In genomic region chr15:100642217-100642949, GRCh38 we compare ENCODE assay signal across 13 cellular contexts. TPM values are rescaled to one million over a fixed set of nuclear protein-coding genes. Genes with fewer than 3 reads are reported as not detected.
DNase-seq lines count a peak whose midpoint lies in the region; ATAC-seq and TF ChIP-seq lines count a peak whose summit lies in the region.
"Had no signal": no experiment of that assay in that cellular context is flagged by ENCODE, and none has a peak within 500 bp of the region (broad histone marks: within the 10 kb centered on the region; RNA-seq: fewer than 3 reads in every experiment).

No MANE protein-coding gene starts in this region.

- intact Hi-C loops in right lobe of liver (cut with DNase I) (no loop called here), Right ventricle myocardium inferior (cut with DNase I) (no loop called here)

- DNase-seq in HL-60 (ENCODE audit: low read depth in 1 of 2, low spot score in 1 of 2): no peak
- peak; percentile 37 for DNase-seq in choroid plexus epithelial cell (ENCODE audit: low read depth)
- DNase-seq in right lobe of liver: no peak
- no peak for DNase-seq in stimulated activated effector memory CD8-positive, alpha-beta T cell treated with anti-CD3 and anti-CD28 coated beads, Interleukin-12 subunit alpha, Interleukin-12 subunit beta, amount 100 ng/mL, for 72 hours (ENCODE audit: low spot score in 2 of 2)
- DNase-seq in Right ventricle myocardium inferior (ENCODE audit: missing footprints): no peak
- DNase-seq in stimulated activated naive CD8-positive, alpha-beta T cell treated with anti-CD3 and anti-CD28 coated beads, Interleukin-15, Interleukin-2, amounts not matched to agents 100 U/mL and 50 U/mL, for 24 hours: no peak
- DNase-seq in activated CD4-positive, alpha-beta memory T cell treated with anti-CD3 and anti-CD28 coated beads, Interleukin-2, amount 10 ng/mL, durations not matched to agents 7 days and 5 days: no peak
- DNase-seq in endothelial cell (ENCODE audit: low spot score): no peak
- DNase-seq: BE2C, GM23248 had no signal

- peaks cover 0 to 12% (median 0%) of the 10 kb centered on the region in 4 donors for H3K4me1 ChIP-seq in right lobe of liver
- H3K4me1 ChIP-seq: A549, BE2C had no signal

- H3K4me3 Mint-ChIP-seq in stimulated activated effector memory CD8-positive, alpha-beta T cell treated with anti-CD3 and anti-CD28 coated beads, Interleukin-12 subunit alpha, Interleukin-12 subunit beta, amount 100 ng/mL, for 72 hours: no peak overlapping the region
- H3K4me3 Mint-ChIP-seq in activated CD4-positive, alpha-beta memory T cell treated with anti-CD3 and anti-CD28 coated beads, Interleukin-2, amount 10 ng/mL, durations not matched to agents 7 days and 5 days: no peak overlapping the region
- H3K4me3 Mint-ChIP-seq in endothelial cell (ENCODE audit: unreplicated experiment): no peak overlapping the region

- H3K9me3 ChIP-seq in right lobe of liver: no peaks in the 10 kb centered on the region
- H3K9me3 ChIP-seq: A549, BE2C had no signal

- H3K27me3 ChIP-seq in HL-60 (ENCODE audit: insufficient read depth, poor library complexity, severe bottlenecking) (no peaks in the 10 kb centered on the region), right lobe of liver (no peaks in the 10 kb centered on the region)
- H3K27me3 ChIP-seq: BE2C had no signal

- no peaks in the 10 kb centered on the region for H3K9me3 Mint-ChIP-seq in stimulated activated effector memory CD8-positive, alpha-beta T cell treated with anti-CD3 and anti-CD28 coated beads, Interleukin-12 subunit alpha, Interleukin-12 subunit beta, amount 100 ng/mL, for 72 hours
- no peaks in the 10 kb centered on the region for H3K9me3 Mint-ChIP-seq in activated CD4-positive, alpha-beta memory T cell treated with anti-CD3 and anti-CD28 coated beads, Interleukin-2, amount 10 ng/mL, durations not matched to agents 7 days and 5 days
- H3K9me3 Mint-ChIP-seq in endothelial cell (ENCODE audit: unreplicated experiment): no peaks in the 10 kb centered on the region

- CTCF ChIA-PET in activated CD4-positive, alpha-beta memory T cell treated with anti-CD3 and anti-CD28 coated beads, Interleukin-2, amount 10 ng/mL, durations not matched to agents 7 days and 5 days (lab: Charles Lee): no interaction called here

- no peak overlapping the region for H3K4me3 ChIP-seq in HL-60 (replicated peaks; ENCODE audit: insufficient read depth, low read length)
- H3K4me3 ChIP-seq in choroid plexus epithelial cell (ENCODE audit: low read depth, low read length): no peak overlapping the region
- no peak overlapping the region for H3K4me3 ChIP-seq in right lobe of liver
- H3K4me3 ChIP-seq: A549, GM23248 had no signal

- H3K4me1 Mint-ChIP-seq in stimulated activated effector memory CD8-positive, alpha-beta T cell treated with anti-CD3 and anti-CD28 coated beads, Interleukin-12 subunit alpha, Interleukin-12 subunit beta, amount 100 ng/mL, for 72 hours: peaks cover 50% of the 10 kb centered on the region
- H3K4me1 Mint-ChIP-seq in activated CD4-positive, alpha-beta memory T cell treated with anti-CD3 and anti-CD28 coated beads, Interleukin-2, amount 10 ng/mL, durations not matched to agents 7 days and 5 days: no peaks in the 10 kb centered on the region
- H3K4me1 Mint-ChIP-seq in endothelial cell (ENCODE audit: unreplicated experiment): no peaks in the 10 kb centered on the region

- no peaks in the 10 kb centered on the region for H3K27me3 Mint-ChIP-seq in activated CD4-positive, alpha-beta memory T cell treated with anti-CD3 and anti-CD28 coated beads, Interleukin-2, amount 10 ng/mL, durations not matched to agents 7 days and 5 days
- no peaks in the 10 kb centered on the region for H3K27me3 Mint-ChIP-seq in endothelial cell (ENCODE audit: unreplicated experiment)

- no peak for TF ChIP-seq CTCF in HL-60 (IDR thresholded peaks at IDR 0.05; ENCODE audit: insufficient read depth, low read length)
- TF ChIP-seq CTCF in choroid plexus epithelial cell (conservative IDR thresholded peaks at IDR 0.05; ENCODE audit: low read depth, low read length): no peak
- TF ChIP-seq CTCF in right lobe of liver (IDR thresholded peaks at IDR 0.05): no peak
- no peak for TF ChIP-seq CTCF in endothelial cell (IDR thresholded peaks at IDR 0.05; ENCODE audit: unreplicated experiment)

- 64% methylated on average over 8 of the region's 9 CpGs for WGBS in right lobe of liver (ENCODE audit: insufficient coverage, low coverage, low lambda C conversion rate, missing lambda C conversion rate)

- ATAC-seq in right lobe of liver: peak; percentile 25 to 72 (median 46)
- ATAC-seq in stimulated activated effector memory CD8-positive, alpha-beta T cell treated with anti-CD3 and anti-CD28 coated beads, Interleukin-12 subunit alpha, Interleukin-12 subunit beta, amount 100 ng/mL, for 72 hours: no peak
- no peak for ATAC-seq in Right ventricle myocardium inferior
- no peak for ATAC-seq in stimulated activated naive CD8-positive, alpha-beta T cell treated with anti-CD3 and anti-CD28 coated beads, Interleukin-15, Interleukin-2, amounts not matched to agents 100 U/mL and 50 U/mL, for 24 hours
- ATAC-seq: A549, HCT116 had no signal

- no peaks in the 10 kb centered on the region for H3K36me3 Mint-ChIP-seq in stimulated activated effector memory CD8-positive, alpha-beta T cell treated with anti-CD3 and anti-CD28 coated beads, Interleukin-12 subunit alpha, Interleukin-12 subunit beta, amount 100 ng/mL, for 72 hours
- H3K36me3 Mint-ChIP-seq in activated CD4-positive, alpha-beta memory T cell treated with anti-CD3 and anti-CD28 coated beads, Interleukin-2, amount 10 ng/mL, durations not matched to agents 7 days and 5 days (ENCODE audit: low read depth): no peaks in the 10 kb centered on the region
- no peaks in the 10 kb centered on the region for H3K36me3 Mint-ChIP-seq in endothelial cell (ENCODE audit: low read depth, unreplicated experiment)

- no peaks in the 10 kb centered on the region for H3K36me3 ChIP-seq in right lobe of liver
- H3K36me3 ChIP-seq: BE2C had no signal

- peak overlapping the region; percentile 18 for H3K27ac Mint-ChIP-seq in stimulated activated effector memory CD8-positive, alpha-beta T cell treated with anti-CD3 and anti-CD28 coated beads, Interleukin-12 subunit alpha, Interleukin-12 subunit beta, amount 100 ng/mL, for 72 hours
- H3K27ac Mint-ChIP-seq in activated CD4-positive, alpha-beta memory T cell treated with anti-CD3 and anti-CD28 coated beads, Interleukin-2, amount 10 ng/mL, durations not matched to agents 7 days and 5 days: no peak overlapping the region
- no peak overlapping the region for H3K27ac Mint-ChIP-seq in endothelial cell (ENCODE audit: unreplicated experiment)

- no peak for TF ChIP-seq POLR2A in right lobe of liver (IDR thresholded peaks at IDR 0.05)

- POLR2A ChIA-PET in activated CD4-positive, alpha-beta memory T cell treated with anti-CD3 and anti-CD28 coated beads, Interleukin-2, amount 10 ng/mL, durations not matched to agents 7 days and 5 days (lab: Charles Lee): no interaction called here

- H3K27ac ChIP-seq in HL-60 (replicated peaks): peak overlapping the region; percentile 47
- H3K27ac ChIP-seq in right lobe of liver: no peak overlapping the region
- H3K27ac ChIP-seq: A549, C4-2B, GM23248 had no signal

RNA-seq across cellular contexts. Expression of gene ASB7, which starts 40.0 kb away (rescaled TPM):
- total RNA-seq in right lobe of liver: 1 to 10 TPM; 5.4 to 7.9 (median 7.2) TPM
- 5.3 TPM for total RNA-seq in Right ventricle myocardium inferior
- total RNA-seq in activated CD4-positive, alpha-beta memory T cell treated with anti-CD3 and anti-CD28 coated beads, Interleukin-2, amount 10 ng/mL, durations not matched to agents 7 days and 5 days: 10 to 100 TPM; 23.1 to 23.3 TPM
- 16.2 TPM for total RNA-seq in endothelial cell (ENCODE audit: unreplicated experiment)

RNA-seq across cellular contexts. Expression of gene LINS1, which starts 40.4 kb away (rescaled TPM):
- total RNA-seq in right lobe of liver: 1 to 10 TPM; 4.5 to 8.6 (median 5.1) TPM
- total RNA-seq in Right ventricle myocardium inferior: 7.0 TPM
- 10 to 100 TPM; 46.1 to 49.6 TPM for total RNA-seq in activated CD4-positive, alpha-beta memory T cell treated with anti-CD3 and anti-CD28 coated beads, Interleukin-2, amount 10 ng/mL, durations not matched to agents 7 days and 5 days
- 10.2 TPM for total RNA-seq in endothelial cell (ENCODE audit: unreplicated experiment)

Comparison
In these comparisons a context has a peak if more than half of its experiments do, and no peak if none do; other contexts are left out.
1. ATAC-seq: peak in right lobe of liver (4 of 4); none in stimulated activated effector memory CD8-positive, alpha-beta T cell treated with anti-CD3 and anti-CD28 coated beads, Interleukin-12 subunit alpha, Interleukin-12 subunit beta, amount 100 ng/mL, for 72 hours (single experiment), Right ventricle myocardium inferior (single experiment) and stimulated activated naive CD8-positive, alpha-beta T cell treated with anti-CD3 and anti-CD28 coated beads, Interleukin-15, Interleukin-2, amounts not matched to agents 100 U/mL and 50 U/mL, for 24 hours (single experiment).